In genomic region chr7:130293521-130293920, GRCh38 we compare ENCODE assay signal across 13 cellular contexts. TPM values are rescaled to one million over a fixed set of nuclear protein-coding genes. Genes with fewer than 3 reads are reported as not detected.
DNase-seq lines count a peak whose midpoint lies in the region; ATAC-seq and TF ChIP-seq lines count a peak whose summit lies in the region.
"Had no signal": no experiment of that assay in that cellular context is flagged by ENCODE, and none has a peak within 500 bp of the region (broad histone marks: within the 10 kb centered on the region; RNA-seq: fewer than 3 reads in every experiment).

No MANE protein-coding gene starts in this region.

- H3K4me3 ChIP-seq in brain microvascular endothelial cell (ENCODE audit: low read depth, low read length) (peak overlapping the region; percentile 18), skeletal muscle satellite cell (ENCODE audit: low read length) (peak overlapping the region; percentile 34), heart right ventricle (no peak overlapping the region), uterus (no peak overlapping the region)
- H3K4me3 ChIP-seq: gastroesophageal sphincter had no signal

- WGBS in heart right ventricle, 2 donors: 88 to 91% methylated on average over 8 of the region's 8 CpGs

- intact Hi-C loops in heart right ventricle (cut with DNase I) (loop anchor here in 1 of 10 donors (5.0 kb wide), 1 partner anchor 199 kb away; the partner anchor contains the start of gene MEST), uterus (cut with DNase I; ENCODE audit: low total_unique reads) (no loop called here)

- H3K27ac ChIP-seq in brain microvascular endothelial cell (peak overlapping the region; percentile 46), heart right ventricle (no peak overlapping the region), uterus (peak overlapping the region in 1 of 2 donors; percentile 20)
- H3K27ac ChIP-seq: gastroesophageal sphincter had no signal

- H3K27me3 ChIP-seq in brain microvascular endothelial cell (replicated peaks) (no peaks in the 10 kb centered on the region), skeletal muscle satellite cell (ENCODE audit: control insufficient read depth, insufficient read depth, low read length) (peaks cover 6% of the 10 kb centered on the region), heart right ventricle (no peaks in the 10 kb centered on the region), uterus (no peaks in the 10 kb centered on the region)
- H3K27me3 ChIP-seq: gastroesophageal sphincter had no signal

- in situ Hi-C loops in brain microvascular endothelial cell (cut with HindIII; ENCODE audit: low pct_ligation_motif_present, low sequenced_read_pairs): no loop called here

- no peak for TF ChIP-seq CTCF in brain microvascular endothelial cell (IDR thresholded peaks at IDR 0.05; ENCODE audit: low read depth, low read length, missing control alignments)
- TF ChIP-seq CTCF in heart right ventricle (IDR thresholded peaks at IDR 0.05): no peak
- TF ChIP-seq CTCF in uterus (IDR thresholded peaks at IDR 0.05): no peak

- H3K4me1 ChIP-seq in skeletal muscle satellite cell (ENCODE audit: control insufficient read depth, insufficient read depth, low read length): peaks cover 47% of the 10 kb centered on the region
- peaks cover 0 to 13% (median 0%) of the 10 kb centered on the region in 9 donors for H3K4me1 ChIP-seq in heart right ventricle
- no peaks in the 10 kb centered on the region for H3K4me1 ChIP-seq in uterus
- H3K4me1 ChIP-seq: gastroesophageal sphincter had no signal

- no peak for DNase-seq in brain microvascular endothelial cell
- no peak for DNase-seq in heart right ventricle
- DNase-seq in COLO829 (ENCODE audit: low spot score): no peak
- DNase-seq in uterus: no peak
- DNase-seq: CD8-positive, alpha-beta memory T cell; cortex of kidney; NK-92 treated with Interleukin-12 subunit alpha and Interleukin-12 subunit beta, amount 100 ng/mL, for 24 hours; T-helper 2 cell had no signal

- ATAC-seq in GM19372 (IDR thresholded peaks at IDR 0.05; ENCODE audit: low read depth, unreplicated experiment) (peak; percentile 49), HG03520 (IDR thresholded peaks at IDR 0.05; ENCODE audit: unreplicated experiment) (peak; percentile 54), GM18867 (IDR thresholded peaks at IDR 0.05; ENCODE audit: unreplicated experiment) (no peak), heart right ventricle (no peak)

- H3K9me3 ChIP-seq in skeletal muscle satellite cell (replicated peaks; ENCODE audit: low read length) (no peaks in the 10 kb centered on the region), heart right ventricle (no peaks in the 10 kb centered on the region), uterus (no peaks in the 10 kb centered on the region)
- H3K9me3 ChIP-seq: gastroesophageal sphincter had no signal

- H3K4me2 ChIP-seq in skeletal muscle satellite cell (ENCODE audit: low read length): peak overlapping the region; percentile 47

- H3K36me3 ChIP-seq in brain microvascular endothelial cell (replicated peaks) (peaks cover 3% of the 10 kb centered on the region), skeletal muscle satellite cell (ENCODE audit: insufficient read depth, low read length) (no peaks in the 10 kb centered on the region), heart right ventricle (no peaks in the 10 kb centered on the region), uterus (no peaks in the 10 kb centered on the region)
- H3K36me3 ChIP-seq: gastroesophageal sphincter had no signal

- peak overlapping the region; percentile 5 for H3K9ac ChIP-seq in skeletal muscle satellite cell (ENCODE audit: low read depth, low read length)

- TF ChIP-seq POLR2A in uterus (IDR thresholded peaks at IDR 0.05): no peak

RNA-seq across cellular contexts. Expression of gene CPA4, which starts 0.6 kb away (rescaled TPM):
- total RNA-seq in skeletal muscle satellite cell (2012; rRNA removed): 4.6 TPM in 2 replicates
- total RNA-seq in heart right ventricle (1 to 10 TPM in 1 of 10 donors, under 1 TPM in 3, not detected in 6; 0.27 to 2.7 (median 0.47) TPM), uterus (1 to 10 TPM in 1 of 4 donors, not detected in 3; 1.3 TPM)
- under 1 TPM in 1 of 2 donors, not detected in 1; 0.04 TPM for polyA plus RNA-seq in heart right ventricle
- total RNA-seq: CD8-positive, alpha-beta memory T cell had no signal
- polyA plus RNA-seq: CD8-positive, alpha-beta memory T cell had no signal

RNA-seq across cellular contexts. Expression of gene CPA2, which starts 26.9 kb away (rescaled TPM):
- not detected in 2 replicates for total RNA-seq in skeletal muscle satellite cell (2012; rRNA removed)
- total RNA-seq in heart right ventricle (1 to 10 TPM in 1 of 10 donors, under 1 TPM in 6, not detected in 3; 0.60 to 1.1 (median 0.91) TPM), uterus (1 to 10 TPM in 1 of 4 donors, not detected in 3; 1.2 TPM)
- under 1 TPM in 1 of 2 donors, not detected in 1; 0.23 TPM for polyA plus RNA-seq in heart right ventricle
- total RNA-seq: CD8-positive, alpha-beta memory T cell; gastroesophageal sphincter had no signal
- polyA plus RNA-seq: CD8-positive, alpha-beta memory T cell had no signal

RNA-seq across cellular contexts. Expression of gene CPA5, which starts 51.1 kb away (rescaled TPM):
- total RNA-seq in skeletal muscle satellite cell (2012; rRNA removed): not detected in 2 replicates
- total RNA-seq in heart right ventricle: not detected
- under 1 TPM in 1 of 2 donors, not detected in 1; 0.06 TPM for polyA plus RNA-seq in heart right ventricle
- total RNA-seq in uterus: not detected
- total RNA-seq: gastroesophageal sphincter had no signal

Comparison
In these comparisons a context has a peak if more than half of its experiments do, and no peak if none do; other contexts are left out.
1. ATAC-seq: peak in GM19372 (single experiment) and HG03520 (single experiment); none in GM18867 (single experiment) and heart right ventricle (0 of 8).
2. H3K4me3 ChIP-seq: peak in brain microvascular endothelial cell (single experiment) and skeletal muscle satellite cell (single experiment); none in heart right ventricle (0 of 10) and uterus (0 of 2).